ENCODE assay signal across 1 cellular context in the genomic region with DNA sequence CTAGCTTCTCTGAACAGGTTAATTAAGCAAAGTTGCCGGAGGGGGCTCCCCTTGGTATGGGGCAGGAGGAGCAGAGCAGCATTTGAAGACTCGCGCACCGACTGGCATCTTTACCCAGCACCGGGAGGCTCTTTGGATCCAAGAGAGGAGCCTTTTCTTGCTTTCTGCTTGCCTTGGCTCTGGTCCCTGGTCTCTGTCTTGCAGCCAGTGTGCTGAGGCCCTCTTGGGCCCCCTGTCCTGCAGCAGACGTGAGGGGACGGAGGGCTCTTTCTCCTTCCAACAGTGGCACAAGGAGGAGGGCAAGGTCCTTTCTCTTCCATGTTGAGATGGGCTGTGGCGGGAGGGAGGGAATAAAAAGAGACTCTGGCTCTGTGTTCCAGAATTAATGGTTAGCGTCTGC.
TF ChIP-seq lines count a peak whose summit lies in the region.

No MANE protein-coding gene starts in this region.

TF ChIP-seq in GM23338, 12 proteins besides CTCF, POLR2A, EP300 and RAD21 (continued from another document):
- TF ChIP-seq, protein P1, sequence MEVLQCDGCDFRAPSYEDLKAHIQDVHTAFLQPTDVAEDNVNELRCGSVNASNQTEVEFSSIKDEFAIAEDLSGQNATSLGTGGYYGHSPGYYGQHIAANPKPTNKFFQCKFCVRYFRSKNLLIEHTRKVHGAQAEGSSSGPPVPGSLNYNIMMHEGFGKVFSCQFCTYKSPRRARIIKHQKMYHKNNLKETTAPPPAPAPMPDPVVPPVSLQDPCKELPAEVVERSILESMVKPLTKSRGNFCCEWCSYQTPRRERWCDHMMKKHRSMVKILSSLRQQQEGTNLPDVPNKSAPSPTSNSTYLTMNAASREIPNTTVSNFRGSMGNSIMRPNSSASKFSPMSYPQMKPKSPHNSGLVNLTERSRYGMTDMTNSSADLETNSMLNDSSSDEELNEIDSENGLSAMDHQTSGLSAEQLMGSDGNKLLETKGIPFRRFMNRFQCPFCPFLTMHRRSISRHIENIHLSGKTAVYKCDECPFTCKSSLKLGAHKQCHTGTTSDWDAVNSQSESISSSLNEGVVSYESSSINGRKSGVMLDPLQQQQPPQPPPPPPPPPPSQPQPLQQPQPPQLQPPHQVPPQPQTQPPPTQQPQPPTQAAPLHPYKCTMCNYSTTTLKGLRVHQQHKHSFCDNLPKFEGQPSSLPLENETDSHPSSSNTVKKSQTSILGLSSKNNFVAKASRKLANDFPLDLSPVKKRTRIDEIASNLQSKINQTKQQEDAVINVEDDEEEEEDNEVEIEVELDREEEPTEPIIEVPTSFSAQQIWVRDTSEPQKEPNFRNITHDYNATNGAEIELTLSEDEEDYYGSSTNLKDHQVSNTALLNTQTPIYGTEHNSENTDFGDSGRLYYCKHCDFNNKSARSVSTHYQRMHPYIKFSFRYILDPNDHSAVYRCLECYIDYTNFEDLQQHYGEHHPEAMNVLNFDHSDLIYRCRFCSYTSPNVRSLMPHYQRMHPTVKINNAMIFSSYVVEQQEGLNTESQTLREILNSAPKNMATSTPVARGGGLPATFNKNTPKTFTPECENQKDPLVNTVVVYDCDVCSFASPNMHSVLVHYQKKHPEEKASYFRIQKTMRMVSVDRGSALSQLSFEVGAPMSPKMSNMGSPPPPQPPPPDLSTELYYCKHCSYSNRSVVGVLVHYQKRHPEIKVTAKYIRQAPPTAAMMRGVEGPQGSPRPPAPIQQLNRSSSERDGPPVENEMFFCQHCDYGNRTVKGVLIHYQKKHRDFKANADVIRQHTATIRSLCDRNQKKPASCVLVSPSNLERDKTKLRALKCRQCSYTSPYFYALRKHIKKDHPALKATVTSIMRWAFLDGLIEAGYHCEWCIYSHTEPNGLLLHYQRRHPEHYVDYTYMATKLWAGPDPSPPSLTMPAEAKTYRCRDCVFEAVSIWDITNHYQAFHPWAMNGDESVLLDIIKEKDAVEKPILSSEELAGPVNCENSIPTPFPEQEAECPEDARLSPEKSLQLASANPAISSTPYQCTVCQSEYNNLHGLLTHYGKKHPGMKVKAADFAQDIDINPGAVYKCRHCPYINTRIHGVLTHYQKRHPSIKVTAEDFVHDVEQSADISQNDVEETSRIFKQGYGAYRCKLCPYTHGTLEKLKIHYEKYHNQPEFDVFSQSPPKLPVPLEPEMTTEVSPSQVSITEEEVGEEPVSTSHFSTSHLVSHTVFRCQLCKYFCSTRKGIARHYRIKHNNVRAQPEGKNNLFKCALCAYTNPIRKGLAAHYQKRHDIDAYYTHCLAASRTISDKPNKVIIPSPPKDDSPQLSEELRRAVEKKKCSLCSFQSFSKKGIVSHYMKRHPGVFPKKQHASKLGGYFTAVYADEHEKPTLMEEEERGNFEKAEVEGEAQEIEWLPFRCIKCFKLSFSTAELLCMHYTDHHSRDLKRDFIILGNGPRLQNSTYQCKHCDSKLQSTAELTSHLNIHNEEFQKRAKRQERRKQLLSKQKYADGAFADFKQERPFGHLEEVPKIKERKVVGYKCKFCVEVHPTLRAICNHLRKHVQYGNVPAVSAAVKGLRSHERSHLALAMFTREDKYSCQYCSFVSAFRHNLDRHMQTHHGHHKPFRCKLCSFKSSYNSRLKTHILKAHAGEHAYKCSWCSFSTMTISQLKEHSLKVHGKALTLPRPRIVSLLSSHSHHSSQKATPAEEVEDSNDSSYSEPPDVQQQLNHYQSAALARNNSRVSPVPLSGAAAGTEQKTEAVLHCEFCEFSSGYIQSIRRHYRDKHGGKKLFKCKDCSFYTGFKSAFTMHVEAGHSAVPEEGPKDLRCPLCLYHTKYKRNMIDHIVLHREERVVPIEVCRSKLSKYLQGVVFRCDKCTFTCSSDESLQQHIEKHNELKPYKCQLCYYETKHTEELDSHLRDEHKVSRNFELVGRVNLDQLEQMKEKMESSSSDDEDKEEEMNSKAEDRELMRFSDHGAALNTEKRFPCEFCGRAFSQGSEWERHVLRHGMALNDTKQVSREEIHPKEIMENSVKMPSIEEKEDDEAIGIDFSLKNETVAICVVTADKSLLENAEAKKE (CRISPR knock-in tag; IDR thresholded peaks at IDR 0.05), result no peak
- TF ChIP-seq JUNB (IDR thresholded peaks at IDR 0.05; ENCODE audit: unreplicated experiment) (no peak), ZNF114 (CRISPR knock-in tag; IDR thresholded peaks at IDR 0.05) (no peak), EZH2 (IDR thresholded peaks at IDR 0.05; ENCODE audit: low read depth, unreplicated experiment) (no peak), CREB1 (CRISPR knock-in tag; IDR thresholded peaks at IDR 0.05; ENCODE audit: low read depth) (no peak), REST (IDR thresholded peaks at IDR 0.05; ENCODE audit: unreplicated experiment) (no peak), POLR2AphosphoS5 (IDR thresholded peaks at IDR 0.05; ENCODE audit: low read depth) (no peak)
